In genomic region chr6:109678661-109679505, GRCh38 we compare ENCODE assay signal across 7 cellular contexts. TPM values are rescaled to one million over a fixed set of nuclear protein-coding genes. Genes with fewer than 3 reads are reported as not detected.
DNase-seq lines count a peak whose midpoint lies in the region; ATAC-seq and TF ChIP-seq lines count a peak whose summit lies in the region.
"Not testable (repeated sequence)": the region's sequence is repeated elsewhere in the genome, so short reads cannot be mapped to it uniquely, and the experiment has no call there.

No MANE protein-coding gene starts in this region.

- H3K9me3 ChIP-seq in body of pancreas; iPS-18a (ENCODE audit: control insufficient read depth, low read depth, low read length); neural progenitor cell (ENCODE audit: low read depth): not testable (repeated sequence)

- H3K79me2 ChIP-seq in neural progenitor cell (ENCODE audit: low read depth), result not testable (repeated sequence)

- H3K27ac ChIP-seq in body of pancreas, result not testable (repeated sequence)
- H3K27ac ChIP-seq in iPS-18a (ENCODE audit: low read length), result peak overlapping the region; percentile 39
- H3K27ac ChIP-seq in neural progenitor cell, result peak overlapping the region; percentile 63

- H3F3A ChIP-seq in neural progenitor cell (ENCODE audit: low read depth), result peaks cover 22% of the 10 kb centered on the region

- H3K36me3 Mint-ChIP-seq in neural progenitor cell, result not testable (repeated sequence)

- DNase-seq in NCI-H1417 treated with DMSO at 0.1 percent for 48 hours (lab: John Stamatoyannopoulos, UW), result peak; percentile 47
- DNase-seq in NCI-H510A (lab: John Stamatoyannopoulos, UW), result peak; percentile 8
- DNase-seq in activated CD4-positive, CD25-positive, alpha-beta regulatory T cell treated with anti-CD3 and anti-CD28 coated beads, Interleukin-2, amount 50 U/mL, for 72 hours, result peak; percentile 32
- DNase-seq in body of pancreas, result peak in 3 of 4 donors; percentile 22 to 40 (median 24)
- DNase-seq in neural progenitor cell (ENCODE audit: low spot score), result peak; percentile 71

- TF ChIP-seq POLR2A in body of pancreas (IDR thresholded peaks at IDR 0.05), result not testable (repeated sequence)

- not testable (repeated sequence) for H4K20me1 ChIP-seq in neural progenitor cell (ENCODE audit: low read depth)

- ATAC-seq in GM18868 (IDR thresholded peaks at IDR 0.05; ENCODE audit: unreplicated experiment), result peak; percentile 73
- ATAC-seq in body of pancreas, result peak; percentile 69

- WGBS in body of pancreas, 2 donors, result 60 to 77% methylated on average over 9 to 14 of the region's 15 CpGs

- TF ChIP-seq CTCF in body of pancreas (IDR thresholded peaks at IDR 0.05); neural progenitor cell (IDR thresholded peaks at IDR 0.05): not testable (repeated sequence)

- H3K4me1 Mint-ChIP-seq in neural progenitor cell, result peaks cover 14% of the 10 kb centered on the region

- intact Hi-C loops in body of pancreas (cut with DNase I), result not testable (repeated sequence)

- H3K27me3 ChIP-seq in body of pancreas; iPS-18a (ENCODE audit: control insufficient read depth, insufficient read depth, low read length); neural progenitor cell: not testable (repeated sequence)

- H3K4me2 ChIP-seq in neural progenitor cell, result peak overlapping the region; percentile 67

- peak overlapping the region; percentile 76 for H3K27ac Mint-ChIP-seq in neural progenitor cell

- H3K4me1 ChIP-seq in body of pancreas; iPS-18a (ENCODE audit: control insufficient read depth, low read depth, low read length): not testable (repeated sequence)
- peaks cover 17% of the 10 kb centered on the region for H3K4me1 ChIP-seq in neural progenitor cell

- H3K36me3 ChIP-seq in body of pancreas (replicated peaks in 1 of 2; ENCODE audit: insufficient read depth in 1 of 2, low read depth in 2 of 2); iPS-18a (ENCODE audit: control insufficient read depth, low read depth, low read length); neural progenitor cell: not testable (repeated sequence)

- H3K9ac ChIP-seq in iPS-18a (ENCODE audit: low read length), result peak overlapping the region; percentile 28
- not testable (repeated sequence) for H3K9ac ChIP-seq in neural progenitor cell

- peaks cover 20% of the 10 kb centered on the region for H3K9me3 Mint-ChIP-seq in neural progenitor cell

- H3K27me3 Mint-ChIP-seq in neural progenitor cell (ENCODE audit: insufficient read depth, low read depth), result not testable (repeated sequence)

- not testable (repeated sequence) for H3K4me3 ChIP-seq in body of pancreas
- H3K4me3 ChIP-seq in iPS-18a (ENCODE audit: low read length) (peak overlapping the region; percentile 46), neural progenitor cell (peak overlapping the region; percentile 31)

- H2AFZ ChIP-seq in neural progenitor cell (replicated peaks), result peak overlapping the region; percentile 94

- not testable (repeated sequence) for H3K4me3 Mint-ChIP-seq in neural progenitor cell

RNA-seq across cellular contexts. Expression of gene AK9, which starts 12.1 kb away (rescaled TPM):
- total RNA-seq in body of pancreas, result 10 to 100 TPM in 1 of 2 donors, 1 to 10 TPM in 1; 9.6 to 20.1 TPM
- total RNA-seq in neural progenitor cell (ENCODE audit: low replicate concordance), result 7.2 and 8.2 TPM in 2 replicates

RNA-seq across cellular contexts. Expression of gene FIG4, which starts 12.2 kb away (rescaled TPM):
- total RNA-seq in body of pancreas (10 to 100 TPM in 1 of 2 donors, 1 to 10 TPM in 1; 9.3 to 24.7 TPM), neural progenitor cell (ENCODE audit: low replicate concordance) (30.9 and 51.3 TPM in 2 replicates)

Comparison
In these comparisons a context has a peak if more than half of its experiments do, and no peak if none do; other contexts are left out.
1. DNase-seq: peak in every context shown above with its lines; median percentile 71 in neural progenitor cell; 47 in NCI-H1417 treated with DMSO at 0.1 percent for 48 hours; 32 in activated CD4-positive, CD25-positive, alpha-beta regulatory T cell treated with anti-CD3 and anti-CD28 coated beads, Interleukin-2, amount 50 U/mL, for 72 hours; 24 in body of pancreas; 8 in NCI-H510A.